ENCODE assay signal across 15 cellular contexts in genomic region chr18:28153485-28154065, GRCh38. TPM values are rescaled to one million over a fixed set of nuclear protein-coding genes. Genes with fewer than 3 reads are reported as not detected.
DNase-seq lines count a peak whose midpoint lies in the region; ATAC-seq and TF ChIP-seq lines count a peak whose summit lies in the region.
"Had no signal": no experiment of that assay in that cellular context is flagged by ENCODE, and none has a peak within 500 bp of the region (broad histone marks: within the 10 kb centered on the region; RNA-seq: fewer than 3 reads in every experiment).

No MANE protein-coding gene starts in this region.

- no peak overlapping the region for H2AFZ ChIP-seq in GM23248
- H2AFZ ChIP-seq in smooth muscle cell (ENCODE audit: low read depth): no peak overlapping the region

- no peaks in the 10 kb centered on the region for H3K9me3 ChIP-seq in GM23248 (ENCODE audit: low read depth)
- H3K9me3 ChIP-seq in WERI-Rb-1 (ENCODE audit: severe bottlenecking): no peaks in the 10 kb centered on the region
- H3K9me3 ChIP-seq in cardiac muscle cell (ENCODE audit: low read depth): no peaks in the 10 kb centered on the region
- H3K9me3 ChIP-seq in smooth muscle cell (replicated peaks; ENCODE audit: low read depth): no peaks in the 10 kb centered on the region
- H3K9me3 ChIP-seq in esophagus muscularis mucosa: no peaks in the 10 kb centered on the region
- H3K9me3 ChIP-seq: thyroid gland had no signal

- TF ChIP-seq CTCF in WERI-Rb-1 (IDR thresholded peaks at IDR 0.05; ENCODE audit: low read depth, low read length): no peak
- TF ChIP-seq CTCF in cardiac muscle cell (IDR thresholded peaks at IDR 0.05; ENCODE audit: low read depth, low read length): no peak
- TF ChIP-seq CTCF in smooth muscle cell (IDR thresholded peaks at IDR 0.05; ENCODE audit: borderline replicate concordance, insufficient read depth, poor library complexity, severe bottlenecking): no peak
- TF ChIP-seq CTCF in esophagus muscularis mucosa (IDR thresholded peaks at IDR 0.05): no peak

- no peak for TF ChIP-seq POLR2A in esophagus muscularis mucosa (IDR thresholded peaks at IDR 0.05; ENCODE audit: low read depth)

- TF ChIP-seq EP300 in esophagus muscularis mucosa (IDR thresholded peaks at IDR 0.05): no peak

- H3K4me2 ChIP-seq in GM23248 (ENCODE audit: unreplicated experiment): peak overlapping the region; percentile 8
- peak overlapping the region; percentile 45 for H3K4me2 ChIP-seq in smooth muscle cell

- peak; percentile 54 for DNase-seq in GM23248
- DNase-seq in WERI-Rb-1: peak; percentile 45
- peak in 1 of 2 donors; percentile 48 for DNase-seq in cardiac muscle cell (ENCODE audit: low read depth in 1 of 2, low spot score in 1 of 2)
- DNase-seq in smooth muscle cell (lab: John Stamatoyannopoulos, UW; ENCODE audit: unreplicated experiment): no peak
- DNase-seq in GF-D8 (lab: John Stamatoyannopoulos, UW): no peak
- DNase-seq in esophagus muscularis mucosa (ENCODE audit: extremely low spot score): no peak
- DNase-seq: CD8-positive, alpha-beta memory T cell; Karpas-422; NCI-H1930; stimulated activated CD4-positive, alpha-beta T cell treated with anti-CD3 and anti-CD28 coated beads, Interleukin-2, amount 100 ng/mL, for 48 hours; stimulated activated naive CD4-positive, alpha-beta T cell; thyroid gland had no signal

- no peaks in the 10 kb centered on the region for H3K9me2 ChIP-seq in GM23248 (ENCODE audit: insufficient read depth)

- peaks cover 32% of the 10 kb centered on the region for H3F3A ChIP-seq in GM23248 (ENCODE audit: insufficient read depth)
- H3F3A ChIP-seq in smooth muscle cell (ENCODE audit: low read depth): peaks cover 26% of the 10 kb centered on the region

- no peaks in the 10 kb centered on the region for H3K36me3 ChIP-seq in GM23248 (ENCODE audit: low read depth)
- peaks cover 13% of the 10 kb centered on the region for H3K36me3 ChIP-seq in WERI-Rb-1
- H3K36me3 ChIP-seq in cardiac muscle cell: peaks cover 6% of the 10 kb centered on the region
- no peaks in the 10 kb centered on the region for H3K36me3 ChIP-seq in smooth muscle cell (ENCODE audit: low read depth)
- no peaks in the 10 kb centered on the region for H3K36me3 ChIP-seq in esophagus muscularis mucosa
- H3K36me3 ChIP-seq: thyroid gland had no signal

- H3K27ac ChIP-seq in GM23248 (no peak overlapping the region), WERI-Rb-1 (peak overlapping the region; percentile 57), cardiac muscle cell (peak overlapping the region; percentile 84), smooth muscle cell (ENCODE audit: low read depth) (peak overlapping the region; percentile 75), esophagus muscularis mucosa (replicated peaks in 1 of 4) (no peak overlapping the region)
- H3K27ac ChIP-seq: thyroid gland had no signal

- intact Hi-C loops in esophagus muscularis mucosa (cut with DNase I): no loop called here

- 49 to 51% methylated on average over 3 of the region's 3 CpGs for WGBS in GM23248 (ENCODE audit: low coverage in 1 of 2, low lambda C conversion rate in 2 of 2, missing lambda C conversion rate in 2 of 2), 2 experiments
- 24% methylated on average over 3 of the region's 3 CpGs for WGBS in smooth muscle cell (ENCODE audit: low lambda C conversion rate)
- WGBS in esophagus muscularis mucosa: 53% methylated on average over 3 of the region's 3 CpGs

- H3K9ac ChIP-seq in GM23248: no peak overlapping the region
- H3K9ac ChIP-seq in smooth muscle cell (ENCODE audit: low read depth): no peak overlapping the region

- H3K4me1 ChIP-seq in GM23248 (ENCODE audit: insufficient read depth) (peaks cover 23% of the 10 kb centered on the region), cardiac muscle cell (ENCODE audit: low read depth) (peaks cover 96% of the 10 kb centered on the region), smooth muscle cell (ENCODE audit: low read depth) (peaks cover 62% of the 10 kb centered on the region), esophagus muscularis mucosa (peaks cover 9 to 29% (median 20%) of the 10 kb centered on the region in 4 donors)

- in situ Hi-C loops in GM23248 (cut with MboI): no loop called here

- H3K79me2 ChIP-seq in GM23248 (ENCODE audit: insufficient read depth): peaks cover 100% of the 10 kb centered on the region
- H3K79me2 ChIP-seq in smooth muscle cell (ENCODE audit: low read depth): peaks cover 80% of the 10 kb centered on the region

- H3K4me3 ChIP-seq in GM23248 (no peak overlapping the region), WERI-Rb-1 (ENCODE audit: low read depth, low read length) (no peak overlapping the region), cardiac muscle cell (no peak overlapping the region), smooth muscle cell (no peak overlapping the region), esophagus muscularis mucosa (no peak overlapping the region)
- H3K4me3 ChIP-seq: lung, thyroid gland had no signal

- ATAC-seq in HG03196 (IDR thresholded peaks at IDR 0.05; ENCODE audit: unreplicated experiment): no peak
- ATAC-seq: activated T-helper 17 cell treated with anti-CD3 and anti-CD28 coated beads, Interleukin-2, amount 50 U/mL, for 72 hours had no signal

- peaks cover 6% of the 10 kb centered on the region; the same call in 1 of the 2 replicates for H4K20me1 ChIP-seq in GM23248 (ENCODE audit: insufficient read depth)
- H4K20me1 ChIP-seq in smooth muscle cell (ENCODE audit: low read depth): peaks cover 70% of the 10 kb centered on the region

- no peaks in the 10 kb centered on the region for H3K27me3 ChIP-seq in GM23248 (replicated peaks; ENCODE audit: insufficient read depth)
- no peaks in the 10 kb centered on the region for H3K27me3 ChIP-seq in WERI-Rb-1 (ENCODE audit: insufficient read depth, low read depth, severe bottlenecking)
- no peaks in the 10 kb centered on the region for H3K27me3 ChIP-seq in cardiac muscle cell
- no peaks in the 10 kb centered on the region for H3K27me3 ChIP-seq in smooth muscle cell (ENCODE audit: low read depth)
- H3K27me3 ChIP-seq in esophagus muscularis mucosa: no peaks in the 10 kb centered on the region
- H3K27me3 ChIP-seq: thyroid gland had no signal

RNA-seq across cellular contexts. Expression of gene CDH2, which starts 23.4 kb away (rescaled TPM):
- total RNA-seq in GM23248 (2014; rRNA removed; shearing (Covaris generic)): 157 and 165 TPM in 2 replicates
- polyA plus RNA-seq in GM23248 (2016; fragmentation: Nextera tagmentation; extraction: Ambion mirVana) (103 and 107 TPM in 2 replicates), cardiac muscle cell (324 and 381 TPM in 2 replicates), smooth muscle cell (132 and 169 TPM in 2 replicates)
- total RNA-seq in cardiac muscle cell (205 and 267 TPM in 2 replicates), smooth muscle cell (239 and 251 TPM in 2 replicates), esophagus muscularis mucosa (10 to 100 TPM; 10.9 to 17.4 (median 13.6) TPM)
- total RNA-seq: CD8-positive, alpha-beta memory T cell had no signal

Comparison
In these comparisons a context has a peak if more than half of its experiments do, and no peak if none do; other contexts are left out.
1. DNase-seq: peak in GM23248 (single experiment) and WERI-Rb-1 (single experiment); none in smooth muscle cell (single experiment), GF-D8 (single experiment) and esophagus muscularis mucosa (single experiment).
2. H3K27ac ChIP-seq: peak in WERI-Rb-1 (single experiment), cardiac muscle cell (single experiment) and smooth muscle cell (single experiment); none in GM23248 (single experiment) and esophagus muscularis mucosa (0 of 4).